ENCODE assay signal across 10 cellular contexts in genomic region chr10:109866168-109866994, GRCh38. TPM values are rescaled to one million over a fixed set of nuclear protein-coding genes. Genes with fewer than 3 reads are reported as not detected.
DNase-seq lines count a peak whose midpoint lies in the region; ATAC-seq, FAIRE-seq and TF ChIP-seq lines count a peak whose summit lies in the region.
"Had no signal": no experiment of that assay in that cellular context is flagged by ENCODE, and none has a peak within 500 bp of the region (broad histone marks: within the 10 kb centered on the region; RNA-seq: fewer than 3 reads in every experiment).

No MANE protein-coding gene starts in this region.

- H3K36me3 ChIP-seq in GM12878 (ENCODE audit: control insufficient read depth in 2 of 2, insufficient read depth in 2 of 2, low read length in 1 of 2), result peaks cover under 1 to 28% of the 10 kb centered on the region in 2 experiments

- H3K36me3 Mint-ChIP-seq in activated CD8-positive, alpha-beta T cell treated with anti-CD3 and anti-CD28 coated beads, Interleukin-2, amount 10 ng/mL, durations not matched to agents 7 days and 5 days (ENCODE audit: low read depth), result peaks cover 81% of the 10 kb centered on the region

- POLR2A ChIA-PET in GM12878 (lab: Charles Lee), result no interaction called here
- POLR2A ChIA-PET in activated CD8-positive, alpha-beta T cell treated with anti-CD3 and anti-CD28 coated beads, Interleukin-2, amount 10 ng/mL, durations not matched to agents 7 days and 5 days (lab: Charles Lee), result no interaction called here

- no peak for TF ChIP-seq POLR2A in GM12878 (IDR thresholded peaks at IDR 0.05; ENCODE audit: low read depth, low read length)

- DNase-seq in AG08396 (ENCODE audit: low spot score), result peak; percentile 29
- DNase-seq in GM12878 (ENCODE audit: low read depth, low spot score), result no peak
- peak; percentile 31 for DNase-seq in kidney tubule cell (ENCODE audit: low spot score)
- no peak for DNase-seq in DMS79 treated with DMSO at 0.1 percent for 48 hours (lab: John Stamatoyannopoulos, UW)
- DNase-seq in activated CD8-positive, alpha-beta T cell treated with anti-CD3 and anti-CD28 coated beads, Interleukin-2, amount 10 ng/mL, durations not matched to agents 7 days and 5 days, result no peak
- DNase-seq: transverse colon had no signal

- H3K4me3 ChIP-seq in GM12878, result no peak overlapping the region
- H3K4me3 ChIP-seq: transverse colon had no signal

- TF ChIP-seq RAD21 in GM12878 (IDR thresholded peaks at IDR 0.05; ENCODE audit: insufficient read depth, low read depth, low read length), result no peak

- no peak for TF ChIP-seq EP300 in GM12878 (IDR thresholded peaks at IDR 0.05; ENCODE audit: borderline replicate concordance in 1 of 2, control insufficient read depth in 1 of 2, low read depth in 2 of 2, low read length in 2 of 2)

- intact Hi-C loops in GM12878 (cut with micrococcal nuclease; ENCODE audit: unreplicated experiment), result no loop called here

- FAIRE-seq in GM12878 (lab: Jason Lieb, UNC), result no peak

- no peaks in the 10 kb centered on the region for H3K9me3 Mint-ChIP-seq in activated CD8-positive, alpha-beta T cell treated with anti-CD3 and anti-CD28 coated beads, Interleukin-2, amount 10 ng/mL, durations not matched to agents 7 days and 5 days (ENCODE audit: insufficient read depth)

- TF ChIP-seq CTCF in GM12878 (IDR thresholded peaks at IDR 0.05 in 2 of 3, conservative IDR thresholded peaks at IDR 0.05 in 1 of 3; ENCODE audit: control insufficient read depth in 2 of 3, extremely low read depth in 1 of 3, insufficient read depth in 1 of 3, low read depth in 3 of 3, low read length in 3 of 3), result peak; percentile 14 to 26 (median 25); a peak in 4 of 6 replicates

- no peak overlapping the region for H3K9ac ChIP-seq in GM12878 (ENCODE audit: control insufficient read depth, insufficient read depth, low read length)

- no peaks in the 10 kb centered on the region for H3K4me1 Mint-ChIP-seq in activated CD8-positive, alpha-beta T cell treated with anti-CD3 and anti-CD28 coated beads, Interleukin-2, amount 10 ng/mL, durations not matched to agents 7 days and 5 days (ENCODE audit: low read depth)
- H3K4me1 Mint-ChIP-seq: central memory CD8-positive, alpha-beta T cell had no signal

- H3K4me3 Mint-ChIP-seq in activated CD8-positive, alpha-beta T cell treated with anti-CD3 and anti-CD28 coated beads, Interleukin-2, amount 10 ng/mL, durations not matched to agents 7 days and 5 days, result no peak overlapping the region
- H3K4me3 Mint-ChIP-seq: central memory CD8-positive, alpha-beta T cell had no signal

- H3K9me3 ChIP-seq in GM12878 (replicated peaks; ENCODE audit: control insufficient read depth, insufficient read depth, low read length), result no peaks in the 10 kb centered on the region; the same call in 2 of the 3 replicates
- H3K9me3 ChIP-seq: transverse colon had no signal

- no peaks in the 10 kb centered on the region for H4K20me1 ChIP-seq in GM12878 (ENCODE audit: control insufficient read depth, insufficient read depth)

- H3K27me3 ChIP-seq in GM12878 (replicated peaks in 1 of 2; ENCODE audit: control insufficient read depth in 2 of 2, insufficient read depth in 2 of 2, low read length in 1 of 2), result no peaks in the 10 kb centered on the region
- H3K27me3 ChIP-seq: transverse colon had no signal

- SMC1A ChIA-PET in GM12878 (lab: Charles Lee; ENCODE audit: uncharacterized antibody, unreplicated experiment), result no interaction called here

- no TSS peak for BruUV-seq in GM12878 (replicated peaks; lab: Mats Ljungman, UMichigan)

- H3K79me2 ChIP-seq in GM12878 (ENCODE audit: control insufficient read depth, insufficient read depth, low read length), result no peaks in the 10 kb centered on the region

- no peak overlapping the region for H3K27ac ChIP-seq in GM12878 (ENCODE audit: control insufficient read depth, insufficient read depth)
- H3K27ac ChIP-seq: transverse colon had no signal

- no peak overlapping the region for H3K4me2 ChIP-seq in GM12878 (ENCODE audit: control insufficient read depth, insufficient read depth)

- RAD21 ChIA-PET in GM12878 (lab: Charles Lee; ENCODE audit: unreplicated experiment), result interaction anchor here (1.2 to 1.4 kb wide), 2 partner anchors 9 to 14 kb away, joined by 3 to 6 read pairs; no protein-coding TSS in a partner anchor

- H3K4me1 ChIP-seq in GM12878 (ENCODE audit: control insufficient read depth, insufficient read depth, low read length), result no peaks in the 10 kb centered on the region
- H3K4me1 ChIP-seq: transverse colon had no signal

- no peaks in the 10 kb centered on the region for H3K27me3 Mint-ChIP-seq in activated CD8-positive, alpha-beta T cell treated with anti-CD3 and anti-CD28 coated beads, Interleukin-2, amount 10 ng/mL, durations not matched to agents 7 days and 5 days (ENCODE audit: low read depth)
- H3K27me3 Mint-ChIP-seq: central memory CD8-positive, alpha-beta T cell had no signal

- no peak overlapping the region for H2AFZ ChIP-seq in GM12878 (ENCODE audit: control insufficient read depth, low read depth, low read length)

- H3K27ac Mint-ChIP-seq in activated CD8-positive, alpha-beta T cell treated with anti-CD3 and anti-CD28 coated beads, Interleukin-2, amount 10 ng/mL, durations not matched to agents 7 days and 5 days, result no peak overlapping the region

- WGBS in GM12878 (ENCODE audit: insufficient coverage, insufficient replicate concordance, low lambda C conversion rate, missing lambda C conversion rate), result 82% methylated on average over 8 of the region's 8 CpGs

- ATAC-seq in HG03159 (IDR thresholded peaks at IDR 0.05; ENCODE audit: unreplicated experiment) (peak; percentile 52), GM12878 (peak; percentile 65), HG03469 (IDR thresholded peaks at IDR 0.05; ENCODE audit: unreplicated experiment) (no peak), GM21526 (IDR thresholded peaks at IDR 0.05; ENCODE audit: low FRiP score, unreplicated experiment) (no peak)
- ATAC-seq in activated CD8-positive, alpha-beta T cell treated with anti-CD3 and anti-CD28 coated beads, Interleukin-2, amount 10 ng/mL, durations not matched to agents 7 days and 5 days, result no peak

- CTCF ChIA-PET in GM12878 (lab: Yijun Ruan, JAX), result interaction anchor here (1.1 kb wide), 2 partner anchors 13 to 27 kb away, joined by 3 to 4 read pairs; no protein-coding TSS in a partner anchor
- CTCF ChIA-PET in activated CD8-positive, alpha-beta T cell treated with anti-CD3 and anti-CD28 coated beads, Interleukin-2, amount 10 ng/mL, durations not matched to agents 7 days and 5 days (lab: Charles Lee), result interaction anchor here (1.7 kb wide), 1 partner anchor 18 kb away, joined by 5 read pairs; no protein-coding TSS in a partner anchor

- in situ Hi-C loops in GM12878 (cut with MboI), result no loop called here

TF ChIP-seq in GM12878, 131 proteins besides CTCF, POLR2A, EP300 and RAD21 (continues in another document):
- TF ChIP-seq RUNX3 (IDR thresholded peaks at IDR 0.05; ENCODE audit: low read length) (no peak), ZBTB11 (CRISPR knock-in tag; IDR thresholded peaks at IDR 0.05) (no peak), EGR1 (IDR thresholded peaks at IDR 0.05; ENCODE audit: borderline replicate concordance in 1 of 2, low read depth in 2 of 2, low read length in 2 of 2) (no peak)

RNA-seq across cellular contexts. Expression of gene XPNPEP1, which starts 56.9 kb away (rescaled TPM):
- total RNA-seq in GM12878 (2013; cell fraction: nucleolus; rRNA removed), result 237 and 270 TPM in 2 replicates
- 52.7 and 53.0 TPM in 2 replicates for total RNA-seq in GM12878 (2014; rRNA removed)
- 39.1 and 42.4 TPM in 2 replicates for total RNA-seq in GM12878 (2014; rRNA removed; fragmentation: Illumina TruSeq; extraction: Trizol)
- 43.7 and 44.6 TPM in 2 replicates for total RNA-seq in GM12878 (2021)
- polyA plus RNA-seq in GM12878 (2011; ENCODE audit: low read depth), result 23.4 TPM
- polyA plus RNA-seq in GM12878 (2011; rRNA removed), result 76.8 and 108 TPM in 2 replicates
- 237 and 264 TPM in 2 replicates for polyA plus RNA-seq in GM12878 (2011; cell fraction: cytosol; rRNA removed)
- 313 and 376 TPM in 2 replicates for polyA plus RNA-seq in GM12878 (2011; cell fraction: nucleus; rRNA removed)
- 32.7 and 38.4 TPM in 2 replicates for polyA plus RNA-seq in GM12878 (2012)
- 50.7 and 60.8 TPM in 2 replicates for polyA plus RNA-seq in GM12878 (2014; fragmentation: Illumina TruSeq; extraction: Trizol)
- 10 to 100 TPM; 22.7 to 28.4 TPM for polyA plus RNA-seq in GM12878 (2014; fragmentation: Nextera tagmentation; extraction: Ambion mirVana)
- 50.0 and 69.7 TPM in 2 replicates for polyA plus RNA-seq in GM12878 (2014; rRNA removed)
- polyA plus RNA-seq in GM12878 (2016; fragmentation: Nextera tagmentation; extraction: Ambion mirVana), result 10 to 100 TPM; 30.4 to 32.1 TPM
- 315 and 408 TPM in 2 replicates for polyA minus RNA-seq in GM12878 (2011; rRNA and poly(A)+ RNA removed)
- 52.9 and 60.5 TPM in 2 replicates for polyA minus RNA-seq in GM12878 (2011; cell fraction: cytosol; rRNA and poly(A)+ RNA removed)
- polyA minus RNA-seq in GM12878 (2011; cell fraction: nucleus; rRNA and poly(A)+ RNA removed), result 135 and 144 TPM in 2 replicates
- total RNA-seq in activated CD8-positive, alpha-beta T cell treated with anti-CD3 and anti-CD28 coated beads, Interleukin-2, amount 10 ng/mL, durations not matched to agents 7 days and 5 days, result 100 to 1,000 TPM; 102 to 106 TPM

Comparison
In these comparisons a context has a peak if more than half of its experiments do, and no peak if none do; other contexts are left out.
1. DNase-seq: peak in AG08396 (single experiment) and kidney tubule cell (single experiment); none in GM12878 (single experiment), DMS79 treated with DMSO at 0.1 percent for 48 hours (single experiment) and activated CD8-positive, alpha-beta T cell treated with anti-CD3 and anti-CD28 coated beads, Interleukin-2, amount 10 ng/mL, durations not matched to agents 7 days and 5 days (single experiment).
2. ATAC-seq: peak in HG03159 (single experiment) and GM12878 (single experiment); none in HG03469 (single experiment), GM21526 (single experiment) and activated CD8-positive, alpha-beta T cell treated with anti-CD3 and anti-CD28 coated beads, Interleukin-2, amount 10 ng/mL, durations not matched to agents 7 days and 5 days (single experiment).